ENCODE assay signal across 6 cellular contexts in the genomic region with DNA sequence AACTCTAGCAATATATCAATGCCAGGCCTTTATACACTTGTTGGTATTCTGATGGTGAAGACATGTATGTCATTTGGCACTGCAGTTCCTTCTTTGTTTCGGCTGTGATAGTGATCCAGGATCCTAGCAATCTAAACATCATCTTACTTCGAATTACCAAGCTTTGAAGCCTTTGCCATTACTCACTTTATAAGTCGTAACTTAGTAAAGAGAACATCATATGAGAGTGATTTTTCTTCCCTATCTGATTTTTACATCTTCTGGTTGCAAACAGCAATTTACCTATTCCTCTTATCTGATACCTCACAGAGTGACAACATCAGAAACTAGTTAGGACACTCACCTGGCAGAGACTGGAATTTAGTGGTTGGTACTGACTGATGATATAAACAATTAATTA.
"Had no signal": no experiment of that assay in that cellular context is flagged by ENCODE, and none has a peak within 500 bp of the region (broad histone marks: within the 10 kb centered on the region; RNA-seq: fewer than 3 reads in every experiment).

No MANE protein-coding gene starts in this region.

- H2AFZ ChIP-seq: GM23338 had no signal

- H3K27ac ChIP-seq: HL-60 had no signal

- ATAC-seq: GM23338, HepG2 had no signal

- DNase-seq: H9, HCEC 1CT, KBM-7 had no signal

- H3K4me3 ChIP-seq: GM23338 had no signal

- H3K4me2 ChIP-seq: GM23338 had no signal
